Comparison of ENCODE assay signal across 1 cellular context in the genomic region with DNA sequence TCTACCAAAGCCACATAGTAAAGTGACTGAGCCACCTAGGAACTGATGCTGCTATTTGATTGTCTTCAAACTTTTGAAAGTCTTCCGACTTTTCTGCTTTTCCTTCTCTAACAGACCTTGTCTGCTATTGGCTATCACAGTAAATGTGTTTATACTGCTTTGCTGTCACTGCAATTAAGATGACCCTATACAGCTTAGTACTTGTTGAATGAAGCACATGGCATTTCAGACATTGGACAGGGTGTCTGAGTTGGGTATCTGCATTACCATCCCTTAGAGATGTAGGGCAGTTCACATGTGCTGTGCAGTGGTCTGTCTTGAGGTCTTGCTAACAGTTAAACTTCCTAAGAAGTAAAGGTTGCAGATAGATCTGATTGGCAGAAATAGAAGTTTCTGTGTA.
TF ChIP-seq lines count a peak whose summit lies in the region.

No MANE protein-coding gene starts in this region.

TF ChIP-seq in endothelial cell of umbilical vein, 7 proteins besides CTCF, POLR2A, EP300 and RAD21:
- no peak for TF ChIP-seq MYC (IDR thresholded peaks at IDR 0.05; ENCODE audit: low read depth, low read length)
- TF ChIP-seq MAX (IDR thresholded peaks at IDR 0.05; ENCODE audit: insufficient read depth, insufficient read length): no peak
- no peak for TF ChIP-seq GATA2 (IDR thresholded peaks at IDR 0.05; ENCODE audit: insufficient read depth, insufficient read length, low read depth, low read length)
- no peak for TF ChIP-seq JUN (IDR thresholded peaks at IDR 0.05; ENCODE audit: borderline replicate concordance, insufficient read depth, insufficient read length, low read depth)
- TF ChIP-seq EZH2 (IDR thresholded peaks at IDR 0.05; ENCODE audit: borderline replicate concordance, low read depth, low read length, severe bottlenecking): no peak
- TF ChIP-seq FOS (IDR thresholded peaks at IDR 0.05; ENCODE audit: borderline replicate concordance, insufficient read depth, low read length): no peak
- no peak for TF ChIP-seq POLR2AphosphoS5 (IDR thresholded peaks at IDR 0.05; ENCODE audit: insufficient read depth, low read depth, low read length)
TF ChIP-seq in endothelial cell of umbilical vein: peak in this region for 0.
